Comparison of ENCODE assay signal across 8 cellular contexts in the genomic region with DNA sequence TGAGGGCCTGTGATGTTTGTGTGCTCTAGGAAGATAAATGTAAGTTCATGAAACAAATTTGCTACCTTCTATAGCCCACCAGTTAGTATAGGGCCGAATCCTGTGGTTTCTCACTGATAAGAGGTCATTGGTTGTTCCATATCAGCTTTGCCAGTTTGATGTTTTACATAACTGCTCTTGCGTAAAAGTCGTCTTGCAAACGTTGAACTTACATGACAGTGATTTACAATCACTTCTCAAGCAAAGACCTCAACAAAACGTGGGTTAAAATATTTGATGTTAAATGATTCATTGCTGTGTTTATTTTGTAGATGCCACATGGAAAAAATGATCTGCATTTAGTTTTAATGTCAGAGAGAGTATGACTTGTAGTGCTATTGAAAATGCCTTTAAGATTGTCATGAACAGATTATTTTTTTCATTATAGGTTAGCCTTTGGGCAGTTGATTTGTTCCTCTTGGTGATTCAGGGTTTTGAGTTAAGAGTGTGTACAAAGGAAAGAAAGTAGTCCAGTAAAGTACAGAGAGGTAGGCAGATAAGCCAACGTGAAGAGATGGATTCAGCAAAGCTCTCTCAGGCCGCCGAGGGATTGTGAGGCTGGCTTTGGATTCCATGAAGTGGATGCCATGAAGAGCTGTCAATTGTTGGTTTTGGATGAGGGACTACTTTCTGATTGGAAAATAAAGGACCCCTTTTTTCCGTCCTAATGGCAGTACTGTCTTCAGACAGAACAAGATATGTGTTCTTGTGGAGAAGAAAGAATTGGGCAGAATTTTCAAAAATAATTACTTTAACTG. TPM values are rescaled to one million over a fixed set of nuclear protein-coding genes. Genes with fewer than 3 reads are reported as not detected.
DNase-seq lines count a peak whose midpoint lies in the region; ATAC-seq and TF ChIP-seq lines count a peak whose summit lies in the region.

No MANE protein-coding gene starts in this region.

- no peak for TF ChIP-seq EP300 in upper lobe of left lung (IDR thresholded peaks at IDR 0.05)

- BruUV-seq in A673 (replicated peaks; lab: Mats Ljungman, UMichigan), result no TSS peak

- ATAC-seq in left lung (no peak), upper lobe of left lung (ENCODE audit: low FRiP score in 2 of 2) (no peak)

- H3K27me3 ChIP-seq in A673 (replicated peaks; ENCODE audit: insufficient read depth, low read depth, low read length, poor library complexity) (no peaks in the 10 kb centered on the region), HUES48 (ENCODE audit: control insufficient read depth, insufficient read depth, low read length) (no peaks in the 10 kb centered on the region), adrenal gland (no peaks in the 10 kb centered on the region), left lung (no peaks in the 10 kb centered on the region), upper lobe of left lung (no peaks in the 10 kb centered on the region)

- intact Hi-C loops in A673 (cut with micrococcal nuclease; ENCODE audit: unreplicated experiment) (no loop called here), adrenal gland (cut with DNase I) (no loop called here), left lung (cut with DNase I) (no loop called here)

- CTCF ChIA-PET in A673 (lab: Charles Lee), result no interaction called here

- TF ChIP-seq POLR2A in adrenal gland (IDR thresholded peaks at IDR 0.05), result peak in 1 of 2 donors; percentile 63
- no peak for TF ChIP-seq POLR2A in upper lobe of left lung (IDR thresholded peaks at IDR 0.05)

- H3K9me3 ChIP-seq in A673 (ENCODE audit: low read depth, low read length, poor library complexity, severe bottlenecking), result no peaks in the 10 kb centered on the region
- no peaks in the 10 kb centered on the region for H3K9me3 ChIP-seq in HUES48 (ENCODE audit: control insufficient read depth, insufficient read depth, low read length)
- H3K9me3 ChIP-seq in adrenal gland (replicated peaks in 1 of 3), result no peaks in the 10 kb centered on the region
- no peaks in the 10 kb centered on the region for H3K9me3 ChIP-seq in left lung
- no peaks in the 10 kb centered on the region for H3K9me3 ChIP-seq in upper lobe of left lung

- H3K4me3 ChIP-seq in A673 (ENCODE audit: low read depth, low read length, poor library complexity, severe bottlenecking) (peak overlapping the region; percentile 81), HUES48 (ENCODE audit: low read depth, low read length) (peak overlapping the region; percentile 95), adrenal gland (peak overlapping the region in 2 of 4 donors; percentile 94 to 99), left lung (peak overlapping the region; percentile 77 to 99), upper lobe of left lung (peak overlapping the region in 3 of 4 donors; percentile 77 to 89 (median 79))

- H3K4me1 ChIP-seq in A673 (ENCODE audit: insufficient read depth, low read length, poor library complexity, severe bottlenecking) (peaks cover 55% of the 10 kb centered on the region), HUES48 (ENCODE audit: control insufficient read depth, insufficient read depth, low read length) (peaks cover 33% of the 10 kb centered on the region), adrenal gland (replicated peaks in 1 of 2) (peaks cover 69 to 74% of the 10 kb centered on the region in 2 donors), left lung (peaks cover 33 to 82% of the 10 kb centered on the region in 2 donors), upper lobe of left lung (peaks cover 60 to 82% (median 68%) of the 10 kb centered on the region in 4 donors)

- DNase-seq in A673 (ENCODE audit: low spot score), result no peak
- peak in 3 of 7 donors; percentile 31 to 53 (median 50) for DNase-seq in adrenal gland
- no peak for DNase-seq in left lung
- DNase-seq in upper lobe of left lung, result no peak
- DNase-seq in OCI-M2 (lab: John Stamatoyannopoulos, UW; ENCODE audit: unreplicated experiment), result no peak
- no peak for DNase-seq in midbrain (lab: John Stamatoyannopoulos, UW)
- DNase-seq in AG08396 (ENCODE audit: low spot score), result no peak

- H3K9ac ChIP-seq in HUES48 (ENCODE audit: low read depth, low read length), result no peak overlapping the region

- TF ChIP-seq CTCF in A673 (conservative IDR thresholded peaks at IDR 0.05; ENCODE audit: low read depth, low read length) (no peak), adrenal gland (IDR thresholded peaks at IDR 0.05) (no peak), left lung (IDR thresholded peaks at IDR 0.05) (no peak), upper lobe of left lung (IDR thresholded peaks at IDR 0.05) (no peak)

- POLR2A ChIA-PET in A673 (lab: Charles Lee; ENCODE audit: low non-redundant PET), result interaction anchor here (0.7 kb wide), 1 partner anchor 1333 kb away, joined by 3 read pairs; no protein-coding TSS in a partner anchor

- H3K27ac ChIP-seq in A673 (ENCODE audit: low read depth, low read length, poor library complexity, severe bottlenecking) (no peak overlapping the region), HUES48 (ENCODE audit: low read depth, low read length) (no peak overlapping the region), adrenal gland (peak overlapping the region; percentile 47 to 100 (median 100)), left lung (peak overlapping the region; percentile 16 to 98), upper lobe of left lung (peak overlapping the region in 2 of 4 donors; percentile 11 to 99)

- 4 to 11% (median 9%) methylated on average over 9 of the region's 9 CpGs for WGBS in adrenal gland, 4 donors
- WGBS in upper lobe of left lung, 2 donors, result 12 to 17% methylated on average over 9 of the region's 9 CpGs

- H3K36me3 ChIP-seq in A673 (ENCODE audit: insufficient read depth, low read length, poor library complexity, severe bottlenecking), result peaks cover 70% of the 10 kb centered on the region
- peaks cover 71% of the 10 kb centered on the region for H3K36me3 ChIP-seq in HUES48 (ENCODE audit: control insufficient read depth, insufficient read depth, low read length)
- peaks cover 0 to 43% of the 10 kb centered on the region in 2 donors for H3K36me3 ChIP-seq in adrenal gland (replicated peaks in 1 of 2)
- peaks cover 0 to 42% of the 10 kb centered on the region in 2 donors for H3K36me3 ChIP-seq in left lung
- peaks cover 18 to 48% (median 27%) of the 10 kb centered on the region in 4 donors for H3K36me3 ChIP-seq in upper lobe of left lung

RNA-seq across cellular contexts. Expression of gene EWSR1, which starts 2.6 kb away (rescaled TPM):
- total RNA-seq in A673 (2021), result 348 and 358 TPM in 2 replicates
- total RNA-seq in adrenal gland, result 100 to 1,000 TPM; 152 to 302 (median 197) TPM
- 100 to 1,000 TPM; 269 to 351 (median 278) TPM for polyA plus RNA-seq in adrenal gland
- total RNA-seq in left lung, result 100 to 1,000 TPM; 125 to 189 TPM
- 100 to 1,000 TPM; 156 to 293 (median 183) TPM for total RNA-seq in upper lobe of left lung

RNA-seq across cellular contexts. Expression of gene RHBDD3, which starts 2.9 kb away (rescaled TPM):
- total RNA-seq in A673 (2021), result 77.7 and 84.0 TPM in 2 replicates
- 100 to 1,000 TPM in 1 of 8 donors, 10 to 100 TPM in 7; 27.4 to 103 (median 42.6) TPM for total RNA-seq in adrenal gland
- polyA plus RNA-seq in adrenal gland, result 10 to 100 TPM; 12.2 to 76.3 (median 48.2) TPM
- total RNA-seq in left lung, result 10 to 100 TPM; 24.1 to 34.7 TPM
- 10 to 100 TPM; 17.3 to 47.1 (median 27.9) TPM for total RNA-seq in upper lobe of left lung

RNA-seq across cellular contexts. Expression of gene GAS2L1, which starts 35.8 kb away (rescaled TPM):
- total RNA-seq in A673 (2021) (22.7 TPM in 2 replicates), adrenal gland (10 to 100 TPM; 29.7 to 87.3 (median 55.6) TPM), left lung (10 to 100 TPM; 30.6 to 32.6 TPM), upper lobe of left lung (10 to 100 TPM; 14.4 to 63.4 (median 36.1) TPM)
- 10 to 100 TPM in 2 of 3 donors, 1 to 10 TPM in 1; 3.6 to 42.1 (median 33.1) TPM for polyA plus RNA-seq in adrenal gland

RNA-seq across cellular contexts. Expression of gene RASL10A, which starts 44.8 kb away (rescaled TPM):
- total RNA-seq in A673 (2021) (0.68 TPM in 1 of 2 replicates, not detected in the other), adrenal gland (1 to 10 TPM in 7 of 8 donors, under 1 TPM in 1; 0.54 to 3.7 (median 1.8) TPM), left lung (1 to 10 TPM in 1 of 2 donors, under 1 TPM in 1; 0.96 to 1.8 TPM), upper lobe of left lung (10 to 100 TPM in 1 of 6 donors, 1 to 10 TPM in 5; 1.2 to 33.5 (median 2.0) TPM)
- polyA plus RNA-seq in adrenal gland, result 10 to 100 TPM in 1 of 3 donors, 1 to 10 TPM in 1, under 1 TPM in 1; 0.51 to 14.4 (median 9.1) TPM

Comparison
In these comparisons a context has a peak if more than half of its experiments do, and no peak if none do; other contexts are left out.
1. H3K27ac ChIP-seq: peak in adrenal gland (5 of 5) and left lung (2 of 2); none in A673 (single experiment) and HUES48 (single experiment).